In the genomic region with DNA sequence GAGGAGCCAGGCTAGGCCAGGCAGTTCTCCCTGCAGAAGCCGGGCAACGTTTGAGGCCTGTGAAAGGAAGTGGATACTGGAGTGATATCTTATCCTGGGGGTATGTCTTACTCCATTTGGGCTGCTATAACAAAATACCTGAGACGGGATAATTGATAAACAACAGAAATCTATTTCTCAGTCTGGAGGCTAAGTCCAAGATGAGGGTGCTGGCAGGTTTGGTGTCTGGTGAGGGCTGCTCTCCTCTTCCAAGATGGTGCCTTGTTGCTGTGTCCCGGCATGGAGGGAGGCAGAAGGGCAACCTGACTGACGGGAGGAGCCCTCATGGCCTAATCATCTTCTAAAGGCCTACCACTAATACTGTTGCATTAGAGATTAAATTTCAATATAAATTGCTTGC, we compare ENCODE assay signal across 3 cellular contexts.
TF ChIP-seq lines count a peak whose summit lies in the region.

No MANE protein-coding gene starts in this region.

TF ChIP-seq in HEK293, 187 proteins besides CTCF, POLR2A, EP300 and RAD21:
- TF ChIP-seq, protein P1, sequence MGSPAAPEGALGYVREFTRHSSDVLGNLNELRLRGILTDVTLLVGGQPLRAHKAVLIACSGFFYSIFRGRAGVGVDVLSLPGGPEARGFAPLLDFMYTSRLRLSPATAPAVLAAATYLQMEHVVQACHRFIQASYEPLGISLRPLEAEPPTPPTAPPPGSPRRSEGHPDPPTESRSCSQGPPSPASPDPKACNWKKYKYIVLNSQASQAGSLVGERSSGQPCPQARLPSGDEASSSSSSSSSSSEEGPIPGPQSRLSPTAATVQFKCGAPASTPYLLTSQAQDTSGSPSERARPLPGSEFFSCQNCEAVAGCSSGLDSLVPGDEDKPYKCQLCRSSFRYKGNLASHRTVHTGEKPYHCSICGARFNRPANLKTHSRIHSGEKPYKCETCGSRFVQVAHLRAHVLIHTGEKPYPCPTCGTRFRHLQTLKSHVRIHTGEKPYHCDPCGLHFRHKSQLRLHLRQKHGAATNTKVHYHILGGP (tag by site-specific recombination; IDR thresholded peaks at IDR 0.05) = no peak
- TF ChIP-seq GLI4 (tag by site-specific recombination; IDR thresholded peaks at IDR 0.05) (no peak), SETDB1 (IDR thresholded peaks at IDR 0.05; ENCODE audit: insufficient read length, low read length) (no peak), ZFP37 (tag by site-specific recombination; IDR thresholded peaks at IDR 0.05) (peak; percentile 99)

TF ChIP-seq in WTC11, 78 proteins besides CTCF, POLR2A, EP300 and RAD21 (continued from another document and continues in another):
- TF ChIP-seq, protein P2, sequence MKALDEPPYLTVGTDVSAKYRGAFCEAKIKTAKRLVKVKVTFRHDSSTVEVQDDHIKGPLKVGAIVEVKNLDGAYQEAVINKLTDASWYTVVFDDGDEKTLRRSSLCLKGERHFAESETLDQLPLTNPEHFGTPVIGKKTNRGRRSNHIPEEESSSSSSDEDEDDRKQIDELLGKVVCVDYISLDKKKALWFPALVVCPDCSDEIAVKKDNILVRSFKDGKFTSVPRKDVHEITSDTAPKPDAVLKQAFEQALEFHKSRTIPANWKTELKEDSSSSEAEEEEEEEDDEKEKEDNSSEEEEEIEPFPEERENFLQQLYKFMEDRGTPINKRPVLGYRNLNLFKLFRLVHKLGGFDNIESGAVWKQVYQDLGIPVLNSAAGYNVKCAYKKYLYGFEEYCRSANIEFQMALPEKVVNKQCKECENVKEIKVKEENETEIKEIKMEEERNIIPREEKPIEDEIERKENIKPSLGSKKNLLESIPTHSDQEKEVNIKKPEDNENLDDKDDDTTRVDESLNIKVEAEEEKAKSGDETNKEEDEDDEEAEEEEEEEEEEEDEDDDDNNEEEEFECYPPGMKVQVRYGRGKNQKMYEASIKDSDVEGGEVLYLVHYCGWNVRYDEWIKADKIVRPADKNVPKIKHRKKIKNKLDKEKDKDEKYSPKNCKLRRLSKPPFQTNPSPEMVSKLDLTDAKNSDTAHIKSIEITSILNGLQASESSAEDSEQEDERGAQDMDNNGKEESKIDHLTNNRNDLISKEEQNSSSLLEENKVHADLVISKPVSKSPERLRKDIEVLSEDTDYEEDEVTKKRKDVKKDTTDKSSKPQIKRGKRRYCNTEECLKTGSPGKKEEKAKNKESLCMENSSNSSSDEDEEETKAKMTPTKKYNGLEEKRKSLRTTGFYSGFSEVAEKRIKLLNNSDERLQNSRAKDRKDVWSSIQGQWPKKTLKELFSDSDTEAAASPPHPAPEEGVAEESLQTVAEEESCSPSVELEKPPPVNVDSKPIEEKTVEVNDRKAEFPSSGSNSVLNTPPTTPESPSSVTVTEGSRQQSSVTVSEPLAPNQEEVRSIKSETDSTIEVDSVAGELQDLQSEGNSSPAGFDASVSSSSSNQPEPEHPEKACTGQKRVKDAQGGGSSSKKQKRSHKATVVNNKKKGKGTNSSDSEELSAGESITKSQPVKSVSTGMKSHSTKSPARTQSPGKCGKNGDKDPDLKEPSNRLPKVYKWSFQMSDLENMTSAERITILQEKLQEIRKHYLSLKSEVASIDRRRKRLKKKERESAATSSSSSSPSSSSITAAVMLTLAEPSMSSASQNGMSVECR (CRISPR knock-in tag; IDR thresholded peaks at IDR 0.05; ENCODE audit: borderline replicate concordance) = no peak
- TF ChIP-seq, protein P3, sequence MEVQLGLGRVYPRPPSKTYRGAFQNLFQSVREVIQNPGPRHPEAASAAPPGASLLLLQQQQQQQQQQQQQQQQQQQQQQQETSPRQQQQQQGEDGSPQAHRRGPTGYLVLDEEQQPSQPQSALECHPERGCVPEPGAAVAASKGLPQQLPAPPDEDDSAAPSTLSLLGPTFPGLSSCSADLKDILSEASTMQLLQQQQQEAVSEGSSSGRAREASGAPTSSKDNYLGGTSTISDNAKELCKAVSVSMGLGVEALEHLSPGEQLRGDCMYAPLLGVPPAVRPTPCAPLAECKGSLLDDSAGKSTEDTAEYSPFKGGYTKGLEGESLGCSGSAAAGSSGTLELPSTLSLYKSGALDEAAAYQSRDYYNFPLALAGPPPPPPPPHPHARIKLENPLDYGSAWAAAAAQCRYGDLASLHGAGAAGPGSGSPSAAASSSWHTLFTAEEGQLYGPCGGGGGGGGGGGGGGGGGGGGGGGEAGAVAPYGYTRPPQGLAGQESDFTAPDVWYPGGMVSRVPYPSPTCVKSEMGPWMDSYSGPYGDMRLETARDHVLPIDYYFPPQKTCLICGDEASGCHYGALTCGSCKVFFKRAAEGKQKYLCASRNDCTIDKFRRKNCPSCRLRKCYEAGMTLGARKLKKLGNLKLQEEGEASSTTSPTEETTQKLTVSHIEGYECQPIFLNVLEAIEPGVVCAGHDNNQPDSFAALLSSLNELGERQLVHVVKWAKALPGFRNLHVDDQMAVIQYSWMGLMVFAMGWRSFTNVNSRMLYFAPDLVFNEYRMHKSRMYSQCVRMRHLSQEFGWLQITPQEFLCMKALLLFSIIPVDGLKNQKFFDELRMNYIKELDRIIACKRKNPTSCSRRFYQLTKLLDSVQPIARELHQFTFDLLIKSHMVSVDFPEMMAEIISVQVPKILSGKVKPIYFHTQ (CRISPR knock-in tag; IDR thresholded peaks at IDR 0.05) = no peak
- TF ChIP-seq FOXK1 (CRISPR knock-in tag; IDR thresholded peaks at IDR 0.05) (no peak), ZNF671 (CRISPR knock-in tag; IDR thresholded peaks at IDR 0.05) (no peak), SP1 (CRISPR knock-in tag; conservative IDR thresholded peaks at IDR 0.05) (no peak), PRRX2 (CRISPR knock-in tag; IDR thresholded peaks at IDR 0.05) (no peak), ZNF138 (CRISPR knock-in tag; conservative IDR thresholded peaks at IDR 0.05) (no peak), CBFB (CRISPR knock-in tag; IDR thresholded peaks at IDR 0.05; ENCODE audit: low read depth) (no peak), NFE2L1 (CRISPR knock-in tag; IDR thresholded peaks at IDR 0.05) (no peak), ESRRA (CRISPR knock-in tag; IDR thresholded peaks at IDR 0.05; ENCODE audit: borderline replicate concordance) (no peak)
- TF ChIP-seq, protein P4, sequence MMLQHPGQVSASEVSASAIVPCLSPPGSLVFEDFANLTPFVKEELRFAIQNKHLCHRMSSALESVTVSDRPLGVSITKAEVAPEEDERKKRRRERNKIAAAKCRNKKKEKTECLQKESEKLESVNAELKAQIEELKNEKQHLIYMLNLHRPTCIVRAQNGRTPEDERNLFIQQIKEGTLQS (CRISPR knock-in tag; conservative IDR thresholded peaks at IDR 0.05) = no peak
- TF ChIP-seq, protein P5, sequence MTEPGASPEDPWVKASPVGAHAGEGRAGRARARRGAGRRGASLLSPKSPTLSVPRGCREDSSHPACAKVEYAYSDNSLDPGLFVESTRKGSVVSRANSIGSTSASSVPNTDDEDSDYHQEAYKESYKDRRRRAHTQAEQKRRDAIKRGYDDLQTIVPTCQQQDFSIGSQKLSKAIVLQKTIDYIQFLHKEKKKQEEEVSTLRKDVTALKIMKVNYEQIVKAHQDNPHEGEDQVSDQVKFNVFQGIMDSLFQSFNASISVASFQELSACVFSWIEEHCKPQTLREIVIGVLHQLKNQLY (CRISPR knock-in tag; IDR thresholded peaks at IDR 0.05) = no peak

TF ChIP-seq in GM23338, 12 proteins besides CTCF, POLR2A, EP300 and RAD21 (continued from another document):
- TF ChIP-seq, protein P6, sequence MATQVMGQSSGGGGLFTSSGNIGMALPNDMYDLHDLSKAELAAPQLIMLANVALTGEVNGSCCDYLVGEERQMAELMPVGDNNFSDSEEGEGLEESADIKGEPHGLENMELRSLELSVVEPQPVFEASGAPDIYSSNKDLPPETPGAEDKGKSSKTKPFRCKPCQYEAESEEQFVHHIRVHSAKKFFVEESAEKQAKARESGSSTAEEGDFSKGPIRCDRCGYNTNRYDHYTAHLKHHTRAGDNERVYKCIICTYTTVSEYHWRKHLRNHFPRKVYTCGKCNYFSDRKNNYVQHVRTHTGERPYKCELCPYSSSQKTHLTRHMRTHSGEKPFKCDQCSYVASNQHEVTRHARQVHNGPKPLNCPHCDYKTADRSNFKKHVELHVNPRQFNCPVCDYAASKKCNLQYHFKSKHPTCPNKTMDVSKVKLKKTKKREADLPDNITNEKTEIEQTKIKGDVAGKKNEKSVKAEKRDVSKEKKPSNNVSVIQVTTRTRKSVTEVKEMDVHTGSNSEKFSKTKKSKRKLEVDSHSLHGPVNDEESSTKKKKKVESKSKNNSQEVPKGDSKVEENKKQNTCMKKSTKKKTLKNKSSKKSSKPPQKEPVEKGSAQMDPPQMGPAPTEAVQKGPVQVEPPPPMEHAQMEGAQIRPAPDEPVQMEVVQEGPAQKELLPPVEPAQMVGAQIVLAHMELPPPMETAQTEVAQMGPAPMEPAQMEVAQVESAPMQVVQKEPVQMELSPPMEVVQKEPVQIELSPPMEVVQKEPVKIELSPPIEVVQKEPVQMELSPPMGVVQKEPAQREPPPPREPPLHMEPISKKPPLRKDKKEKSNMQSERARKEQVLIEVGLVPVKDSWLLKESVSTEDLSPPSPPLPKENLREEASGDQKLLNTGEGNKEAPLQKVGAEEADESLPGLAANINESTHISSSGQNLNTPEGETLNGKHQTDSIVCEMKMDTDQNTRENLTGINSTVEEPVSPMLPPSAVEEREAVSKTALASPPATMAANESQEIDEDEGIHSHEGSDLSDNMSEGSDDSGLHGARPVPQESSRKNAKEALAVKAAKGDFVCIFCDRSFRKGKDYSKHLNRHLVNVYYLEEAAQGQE (IDR thresholded peaks at IDR 0.05; ENCODE audit: unreplicated experiment) = no peak
- TF ChIP-seq, protein P7, sequence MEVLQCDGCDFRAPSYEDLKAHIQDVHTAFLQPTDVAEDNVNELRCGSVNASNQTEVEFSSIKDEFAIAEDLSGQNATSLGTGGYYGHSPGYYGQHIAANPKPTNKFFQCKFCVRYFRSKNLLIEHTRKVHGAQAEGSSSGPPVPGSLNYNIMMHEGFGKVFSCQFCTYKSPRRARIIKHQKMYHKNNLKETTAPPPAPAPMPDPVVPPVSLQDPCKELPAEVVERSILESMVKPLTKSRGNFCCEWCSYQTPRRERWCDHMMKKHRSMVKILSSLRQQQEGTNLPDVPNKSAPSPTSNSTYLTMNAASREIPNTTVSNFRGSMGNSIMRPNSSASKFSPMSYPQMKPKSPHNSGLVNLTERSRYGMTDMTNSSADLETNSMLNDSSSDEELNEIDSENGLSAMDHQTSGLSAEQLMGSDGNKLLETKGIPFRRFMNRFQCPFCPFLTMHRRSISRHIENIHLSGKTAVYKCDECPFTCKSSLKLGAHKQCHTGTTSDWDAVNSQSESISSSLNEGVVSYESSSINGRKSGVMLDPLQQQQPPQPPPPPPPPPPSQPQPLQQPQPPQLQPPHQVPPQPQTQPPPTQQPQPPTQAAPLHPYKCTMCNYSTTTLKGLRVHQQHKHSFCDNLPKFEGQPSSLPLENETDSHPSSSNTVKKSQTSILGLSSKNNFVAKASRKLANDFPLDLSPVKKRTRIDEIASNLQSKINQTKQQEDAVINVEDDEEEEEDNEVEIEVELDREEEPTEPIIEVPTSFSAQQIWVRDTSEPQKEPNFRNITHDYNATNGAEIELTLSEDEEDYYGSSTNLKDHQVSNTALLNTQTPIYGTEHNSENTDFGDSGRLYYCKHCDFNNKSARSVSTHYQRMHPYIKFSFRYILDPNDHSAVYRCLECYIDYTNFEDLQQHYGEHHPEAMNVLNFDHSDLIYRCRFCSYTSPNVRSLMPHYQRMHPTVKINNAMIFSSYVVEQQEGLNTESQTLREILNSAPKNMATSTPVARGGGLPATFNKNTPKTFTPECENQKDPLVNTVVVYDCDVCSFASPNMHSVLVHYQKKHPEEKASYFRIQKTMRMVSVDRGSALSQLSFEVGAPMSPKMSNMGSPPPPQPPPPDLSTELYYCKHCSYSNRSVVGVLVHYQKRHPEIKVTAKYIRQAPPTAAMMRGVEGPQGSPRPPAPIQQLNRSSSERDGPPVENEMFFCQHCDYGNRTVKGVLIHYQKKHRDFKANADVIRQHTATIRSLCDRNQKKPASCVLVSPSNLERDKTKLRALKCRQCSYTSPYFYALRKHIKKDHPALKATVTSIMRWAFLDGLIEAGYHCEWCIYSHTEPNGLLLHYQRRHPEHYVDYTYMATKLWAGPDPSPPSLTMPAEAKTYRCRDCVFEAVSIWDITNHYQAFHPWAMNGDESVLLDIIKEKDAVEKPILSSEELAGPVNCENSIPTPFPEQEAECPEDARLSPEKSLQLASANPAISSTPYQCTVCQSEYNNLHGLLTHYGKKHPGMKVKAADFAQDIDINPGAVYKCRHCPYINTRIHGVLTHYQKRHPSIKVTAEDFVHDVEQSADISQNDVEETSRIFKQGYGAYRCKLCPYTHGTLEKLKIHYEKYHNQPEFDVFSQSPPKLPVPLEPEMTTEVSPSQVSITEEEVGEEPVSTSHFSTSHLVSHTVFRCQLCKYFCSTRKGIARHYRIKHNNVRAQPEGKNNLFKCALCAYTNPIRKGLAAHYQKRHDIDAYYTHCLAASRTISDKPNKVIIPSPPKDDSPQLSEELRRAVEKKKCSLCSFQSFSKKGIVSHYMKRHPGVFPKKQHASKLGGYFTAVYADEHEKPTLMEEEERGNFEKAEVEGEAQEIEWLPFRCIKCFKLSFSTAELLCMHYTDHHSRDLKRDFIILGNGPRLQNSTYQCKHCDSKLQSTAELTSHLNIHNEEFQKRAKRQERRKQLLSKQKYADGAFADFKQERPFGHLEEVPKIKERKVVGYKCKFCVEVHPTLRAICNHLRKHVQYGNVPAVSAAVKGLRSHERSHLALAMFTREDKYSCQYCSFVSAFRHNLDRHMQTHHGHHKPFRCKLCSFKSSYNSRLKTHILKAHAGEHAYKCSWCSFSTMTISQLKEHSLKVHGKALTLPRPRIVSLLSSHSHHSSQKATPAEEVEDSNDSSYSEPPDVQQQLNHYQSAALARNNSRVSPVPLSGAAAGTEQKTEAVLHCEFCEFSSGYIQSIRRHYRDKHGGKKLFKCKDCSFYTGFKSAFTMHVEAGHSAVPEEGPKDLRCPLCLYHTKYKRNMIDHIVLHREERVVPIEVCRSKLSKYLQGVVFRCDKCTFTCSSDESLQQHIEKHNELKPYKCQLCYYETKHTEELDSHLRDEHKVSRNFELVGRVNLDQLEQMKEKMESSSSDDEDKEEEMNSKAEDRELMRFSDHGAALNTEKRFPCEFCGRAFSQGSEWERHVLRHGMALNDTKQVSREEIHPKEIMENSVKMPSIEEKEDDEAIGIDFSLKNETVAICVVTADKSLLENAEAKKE (CRISPR knock-in tag; IDR thresholded peaks at IDR 0.05) = no peak
- TF ChIP-seq ZNF114 (CRISPR knock-in tag; IDR thresholded peaks at IDR 0.05) = no peak
- no peak for TF ChIP-seq EZH2phosphoT487 (IDR thresholded peaks at IDR 0.05; ENCODE audit: unreplicated experiment)
- TF ChIP-seq, protein P8, sequence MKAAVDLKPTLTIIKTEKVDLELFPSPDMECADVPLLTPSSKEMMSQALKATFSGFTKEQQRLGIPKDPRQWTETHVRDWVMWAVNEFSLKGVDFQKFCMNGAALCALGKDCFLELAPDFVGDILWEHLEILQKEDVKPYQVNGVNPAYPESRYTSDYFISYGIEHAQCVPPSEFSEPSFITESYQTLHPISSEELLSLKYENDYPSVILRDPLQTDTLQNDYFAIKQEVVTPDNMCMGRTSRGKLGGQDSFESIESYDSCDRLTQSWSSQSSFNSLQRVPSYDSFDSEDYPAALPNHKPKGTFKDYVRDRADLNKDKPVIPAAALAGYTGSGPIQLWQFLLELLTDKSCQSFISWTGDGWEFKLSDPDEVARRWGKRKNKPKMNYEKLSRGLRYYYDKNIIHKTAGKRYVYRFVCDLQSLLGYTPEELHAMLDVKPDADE (IDR thresholded peaks at IDR 0.05) = no peak
- TF ChIP-seq ZNF331 (CRISPR knock-in tag; IDR thresholded peaks at IDR 0.05; ENCODE audit: low read depth) = no peak
